22 cellular contexts compared by ENCODE assay signal in genomic region chr5:168163966-168164365, GRCh38.
DNase-seq lines count a peak whose midpoint lies in the region; TF ChIP-seq lines count a peak whose summit lies in the region.
"Had no signal": no experiment of that assay in that cellular context is flagged by ENCODE, and none has a peak within 500 bp of the region (broad histone marks: within the 10 kb centered on the region; RNA-seq: fewer than 3 reads in every experiment).

No MANE protein-coding gene starts in this region.

- H3K4me1 Mint-ChIP-seq in brain: peaks cover 63% of the 10 kb centered on the region

- no peaks in the 10 kb centered on the region for H3K9me3 ChIP-seq in liver (ENCODE audit: control insufficient read depth in 4 of 4, low read length in 3 of 4)
- H3K9me3 ChIP-seq in stomach: no peaks in the 10 kb centered on the region
- H3K9me3 ChIP-seq: MG63 had no signal

- H3K27me3 Mint-ChIP-seq in brain: peaks cover 23% of the 10 kb centered on the region
- H3K27me3 Mint-ChIP-seq: CD4-positive, alpha-beta T cell had no signal

- peak overlapping the region in 4 of 5 experiments; percentile 48 to 94 (median 70) for H3K27ac Mint-ChIP-seq in brain
- H3K27ac Mint-ChIP-seq: activated naive CD4-positive, alpha-beta T cell treated with anti-CD3 and anti-CD28 coated beads for 36 hours; activated T-cell treated with anti-CD3 and anti-CD28 coated beads, Interleukin-2, amount 50 U/mL, for 24 hours; CD4-positive, alpha-beta T cell; naive thymus-derived CD8-positive, alpha-beta T cell had no signal

- no peak overlapping the region for H3K4me3 ChIP-seq in liver (ENCODE audit: low read depth in 1 of 3, low read length in 3 of 3)
- no peak overlapping the region for H3K4me3 ChIP-seq in stomach
- H3K4me3 ChIP-seq: GM23248, MG63 had no signal

- no peak overlapping the region for H3K9ac ChIP-seq in liver (ENCODE audit: low read depth in 1 of 2, low read length in 2 of 2)
- H3K9ac ChIP-seq: GM23248 had no signal

- peak overlapping the region in 1 of 5 experiments; percentile 79 for H3K4me3 Mint-ChIP-seq in brain
- H3K4me3 Mint-ChIP-seq: activated naive CD4-positive, alpha-beta T cell treated with anti-CD3 and anti-CD28 coated beads for 36 hours; activated T-cell treated with anti-CD3 and anti-CD28 coated beads, Interleukin-2, amount 50 U/mL, for 24 hours; CD4-positive, alpha-beta T cell; naive thymus-derived CD8-positive, alpha-beta T cell had no signal

- H3K36me3 ChIP-seq in liver (ENCODE audit: control insufficient read depth in 4 of 4, insufficient read depth in 3 of 4, low read depth in 1 of 4, low read length in 3 of 4) (no peaks in the 10 kb centered on the region), stomach (no peaks in the 10 kb centered on the region)
- H3K36me3 ChIP-seq: MG63 had no signal

- no peak for TF ChIP-seq EP300 in stomach (IDR thresholded peaks at IDR 0.05)

- intact Hi-C loops in stomach (cut with DNase I; ENCODE audit: low total_unique reads): no loop called here

- H3K36me3 Mint-ChIP-seq in brain: no peaks in the 10 kb centered on the region
- H3K36me3 Mint-ChIP-seq: naive thymus-derived CD8-positive, alpha-beta T cell had no signal

- TF ChIP-seq POLR2A in stomach (IDR thresholded peaks at IDR 0.05): no peak

- H3K9me3 Mint-ChIP-seq in brain: peaks cover 0 to 2% (median 0%) of the 10 kb centered on the region in 5 experiments
- H3K9me3 Mint-ChIP-seq: activated naive CD4-positive, alpha-beta T cell treated with anti-CD3 and anti-CD28 coated beads for 36 hours; activated T-cell treated with anti-CD3 and anti-CD28 coated beads, Interleukin-2, amount 50 U/mL, for 24 hours; CD4-positive, alpha-beta T cell; naive thymus-derived CD8-positive, alpha-beta T cell had no signal

- H3K27me3 ChIP-seq in liver (ENCODE audit: control insufficient read depth in 4 of 4, insufficient read depth in 4 of 4, low read length in 3 of 4): no peaks in the 10 kb centered on the region
- no peaks in the 10 kb centered on the region for H3K27me3 ChIP-seq in stomach
- H3K27me3 ChIP-seq: MG63 had no signal

- TF ChIP-seq CTCF in brain (conservative IDR thresholded peaks at IDR 0.05) (no peak), liver (IDR thresholded peaks at IDR 0.05; ENCODE audit: low read depth, low read length, missing input control) (no peak), stomach (IDR thresholded peaks at IDR 0.05) (no peak)

- H3K4me1 ChIP-seq in liver (ENCODE audit: control insufficient read depth in 4 of 4, insufficient read depth in 4 of 4, low read length in 3 of 4) (peaks cover 0 to 8% (median 0%) of the 10 kb centered on the region in 4 donors), stomach (peaks cover 10 to 46% (median 32%) of the 10 kb centered on the region in 4 donors)

- WGBS in liver: 62% methylated on average over 3 of the region's 3 CpGs
- 37 to 65% (median 40%) methylated on average over 3 of the region's 3 CpGs for WGBS in stomach, 5 donors

- H3K27ac ChIP-seq in liver (ENCODE audit: low read depth in 1 of 2, low read length in 2 of 2) (no peak overlapping the region), stomach (peak overlapping the region; percentile 33 to 60 (median 48))
- H3K27ac ChIP-seq: GM23248 had no signal

- DNase-seq in NCI-H1092 treated with DMSO at 0.1 percent for 48 hours (lab: John Stamatoyannopoulos, UW): peak; percentile 57
- DNase-seq in stomach: peak; percentile 62
- no peak for DNase-seq in germinal center (ENCODE audit: low spot score)
- no peak for DNase-seq in Ammon's horn (ENCODE audit: low spot score)
- no peak for DNase-seq in NCI-H2227 (lab: John Stamatoyannopoulos, UW; ENCODE audit: unreplicated experiment)
- no peak for DNase-seq in hepatic stellate cell (ENCODE audit: low spot score)
- DNase-seq: activated naive CD4-positive, alpha-beta T cell treated with anti-CD3 and anti-CD28 coated beads for 36 hours; activated T-cell treated with anti-CD3 and anti-CD28 coated beads, Interleukin-2, amount 50 U/mL, for 24 hours; CD4-positive, alpha-beta T cell; DND-41; effector memory CD4-positive, alpha-beta T cell; glutamatergic neuron; GM23248; MG63; naive thymus-derived CD8-positive, alpha-beta T cell; NCI-H1436 treated with DMSO at 0.1 percent for 48 hours; RPMI8226; stimulated activated CD4-positive, alpha-beta T cell treated with anti-CD3 and anti-CD28 coated beads, Interleukin-2, amount 100 ng/mL, for 24 hours; stimulated activated naive CD4-positive, alpha-beta T cell; T-helper 9 cell had no signal

- no peak for TF ChIP-seq RAD21 in liver (IDR thresholded peaks at IDR 0.05)

TF ChIP-seq in liver, 16 proteins besides CTCF, POLR2A, EP300 and RAD21:
- no peak for TF ChIP-seq ZBTB33 (IDR thresholded peaks at IDR 0.05)
- TF ChIP-seq SP1 (IDR thresholded peaks at IDR 0.05): peak; percentile 10
TF ChIP-seq in liver: peak in this region for 1.

Comparison
In these comparisons a context has a peak if more than half of its experiments do, and no peak if none do; other contexts are left out.
1. DNase-seq: peak in NCI-H1092 treated with DMSO at 0.1 percent for 48 hours (single experiment) and stomach (single experiment); none in germinal center (single experiment), Ammon's horn (single experiment), NCI-H2227 (single experiment) and hepatic stellate cell (single experiment).
2. H3K27ac ChIP-seq: peak in stomach (5 of 5); none in liver (0 of 2).